Comparison of ENCODE assay signal across 11 cellular contexts in genomic region chr4:3530051-3530450, GRCh38. TPM values are rescaled to one million over a fixed set of nuclear protein-coding genes. Genes with fewer than 3 reads are reported as not detected.
DNase-seq lines count a peak whose midpoint lies in the region; ATAC-seq, FAIRE-seq and TF ChIP-seq lines count a peak whose summit lies in the region.
"Had no signal": no experiment of that assay in that cellular context is flagged by ENCODE, and none has a peak within 500 bp of the region (broad histone marks: within the 10 kb centered on the region; RNA-seq: fewer than 3 reads in every experiment).

No MANE protein-coding gene starts in this region.

- POLR2A ChIA-PET in activated CD8-positive, alpha-beta T cell treated with anti-CD3 and anti-CD28 coated beads, Interleukin-2, amount 10 ng/mL, durations not matched to agents 7 days and 5 days (lab: Charles Lee), result no interaction called here

- FAIRE-seq in keratinocyte (lab: Jason Lieb, UNC) (no peak), RCC 7860 (lab: Jason Lieb, UNC) (no peak)

- no peak for TF ChIP-seq EP300 in transverse colon (IDR thresholded peaks at IDR 0.05; ENCODE audit: low read depth)

- H3K36me3 ChIP-seq in keratinocyte (ENCODE audit: control insufficient read depth in 2 of 2, extremely low read depth in 1 of 2, insufficient read depth in 2 of 2, low read length in 2 of 2), result peaks cover 13 to 16% of the 10 kb centered on the region in 2 experiments
- H3K36me3 ChIP-seq in skeletal muscle satellite cell (ENCODE audit: insufficient read depth, low read length), result peaks cover under 1% of the 10 kb centered on the region
- H3K36me3 ChIP-seq in transverse colon, result no peaks in the 10 kb centered on the region

- H3K4me1 Mint-ChIP-seq in activated T-cell treated with anti-CD3 and anti-CD28 coated beads, Interleukin-2, amount 50 U/mL, for 4 hours (ENCODE audit: low read depth), result peaks cover 34% of the 10 kb centered on the region
- H3K4me1 Mint-ChIP-seq in activated CD8-positive, alpha-beta T cell treated with anti-CD3 and anti-CD28 coated beads, Interleukin-2, amount 10 ng/mL, durations not matched to agents 7 days and 5 days (ENCODE audit: low read depth), result peaks cover 37% of the 10 kb centered on the region

- H4K20me1 ChIP-seq in keratinocyte (ENCODE audit: control insufficient read depth, extremely low read depth, insufficient read depth, low read length), result peaks cover 15% of the 10 kb centered on the region

- no peak overlapping the region for H2AFZ ChIP-seq in keratinocyte (ENCODE audit: control insufficient read depth, low read length)

- H3K4me2 ChIP-seq in keratinocyte (ENCODE audit: control insufficient read depth, extremely low read depth, insufficient read depth, low read depth, low read length) (peak overlapping the region; percentile 83), skeletal muscle satellite cell (ENCODE audit: low read length) (peak overlapping the region; percentile 99)

- no peak for DNase-seq in activated T-cell treated with anti-CD3 and anti-CD28 coated beads, Interleukin-2, amount 50 U/mL, for 4 hours
- DNase-seq in activated T-cell treated with anti-CD3 and anti-CD28 coated beads, Interleukin-2, amount 50 U/mL, for 1 hour, result no peak
- no peak for DNase-seq in activated CD8-positive, alpha-beta T cell treated with anti-CD3 and anti-CD28 coated beads, Interleukin-2, amount 10 ng/mL, durations not matched to agents 7 days and 5 days
- no peak for DNase-seq in keratinocyte (ENCODE audit: low read depth, low spot score)
- no peak for DNase-seq in transverse colon
- no peak for DNase-seq in NCI-H345 treated with DMSO at 0.1 percent for 48 hours (lab: John Stamatoyannopoulos, UW; ENCODE audit: unreplicated experiment)
- no peak for DNase-seq in RCC 7860 (ENCODE audit: low spot score)
- DNase-seq: effector memory CD4-positive, alpha-beta T cell; HCEC 1CT had no signal

- intact Hi-C loops in transverse colon (cut with DNase I; ENCODE audit: low total_unique reads), result no loop called here

- no peak overlapping the region for H3K27ac Mint-ChIP-seq in activated CD8-positive, alpha-beta T cell treated with anti-CD3 and anti-CD28 coated beads, Interleukin-2, amount 10 ng/mL, durations not matched to agents 7 days and 5 days

- WGBS in transverse colon (ENCODE audit: low coverage in 1 of 2), 2 donors, result 95% methylated on average over 16 of the region's 16 CpGs; no CpG with 5 or more reads in 1 of the 2 donors

- CTCF ChIA-PET in activated CD8-positive, alpha-beta T cell treated with anti-CD3 and anti-CD28 coated beads, Interleukin-2, amount 10 ng/mL, durations not matched to agents 7 days and 5 days (lab: Charles Lee), result no interaction called here

- H3K27me3 Mint-ChIP-seq in activated T-cell treated with anti-CD3 and anti-CD28 coated beads, Interleukin-2, amount 50 U/mL, for 4 hours (ENCODE audit: low read depth), result peaks cover under 1% of the 10 kb centered on the region
- peaks cover 2% of the 10 kb centered on the region for H3K27me3 Mint-ChIP-seq in activated CD8-positive, alpha-beta T cell treated with anti-CD3 and anti-CD28 coated beads, Interleukin-2, amount 10 ng/mL, durations not matched to agents 7 days and 5 days (ENCODE audit: low read depth)

- in situ Hi-C loops in transverse colon (cut with MboI; ENCODE audit: low pct_ligation_motif_present in 1 of 4, low pct_unique_long_range_greater_than_20kb in 1 of 4, low sequenced_read_pairs in 3 of 4), result no loop called here

- no peaks in the 10 kb centered on the region for H3K9me1 ChIP-seq in keratinocyte (ENCODE audit: control insufficient read depth, extremely low read depth, insufficient read depth, low read length)

- H3K27ac ChIP-seq in keratinocyte (ENCODE audit: control insufficient read depth, insufficient read depth, low read length), result no peak overlapping the region
- no peak overlapping the region for H3K27ac ChIP-seq in transverse colon

- H3K79me2 ChIP-seq in keratinocyte (ENCODE audit: control insufficient read depth, insufficient read depth, low read length), result peaks cover 50% of the 10 kb centered on the region

- ATAC-seq in activated T-cell treated with anti-CD3 and anti-CD28 coated beads, Interleukin-2, amount 50 U/mL, for 4 hours, result no peak
- no peak for ATAC-seq in activated CD8-positive, alpha-beta T cell treated with anti-CD3 and anti-CD28 coated beads, Interleukin-2, amount 10 ng/mL, durations not matched to agents 7 days and 5 days

- no peak overlapping the region for H3K9ac ChIP-seq in keratinocyte (ENCODE audit: control insufficient read depth, extremely low read depth, insufficient read depth, low read length)
- H3K9ac ChIP-seq in skeletal muscle satellite cell (ENCODE audit: low read depth, low read length), result no peak overlapping the region

- H3K27me3 ChIP-seq in keratinocyte (ENCODE audit: control insufficient read depth, extremely low read depth, insufficient read depth, low read length), result no peaks in the 10 kb centered on the region
- H3K27me3 ChIP-seq in skeletal muscle satellite cell (ENCODE audit: control insufficient read depth, insufficient read depth, low read length), result no peaks in the 10 kb centered on the region
- H3K27me3 ChIP-seq in transverse colon, result no peaks in the 10 kb centered on the region

- H3K9me3 ChIP-seq in keratinocyte (ENCODE audit: control insufficient read depth, low read depth, low read length) (no peaks in the 10 kb centered on the region), skeletal muscle satellite cell (replicated peaks; ENCODE audit: low read length) (no peaks in the 10 kb centered on the region), transverse colon (no peaks in the 10 kb centered on the region)

- no peaks in the 10 kb centered on the region for H3K9me3 Mint-ChIP-seq in activated T-cell treated with anti-CD3 and anti-CD28 coated beads, Interleukin-2, amount 50 U/mL, for 4 hours
- H3K9me3 Mint-ChIP-seq in activated CD8-positive, alpha-beta T cell treated with anti-CD3 and anti-CD28 coated beads, Interleukin-2, amount 10 ng/mL, durations not matched to agents 7 days and 5 days (ENCODE audit: insufficient read depth), result no peaks in the 10 kb centered on the region

- no peaks in the 10 kb centered on the region for H3K36me3 Mint-ChIP-seq in activated T-cell treated with anti-CD3 and anti-CD28 coated beads, Interleukin-2, amount 50 U/mL, for 4 hours (ENCODE audit: insufficient read depth)
- H3K36me3 Mint-ChIP-seq in activated CD8-positive, alpha-beta T cell treated with anti-CD3 and anti-CD28 coated beads, Interleukin-2, amount 10 ng/mL, durations not matched to agents 7 days and 5 days (ENCODE audit: low read depth), result peaks cover 11% of the 10 kb centered on the region

- H3K4me3 ChIP-seq in keratinocyte (ENCODE audit: control insufficient read depth in 2 of 3, extremely low read depth in 1 of 3, insufficient read depth in 2 of 3, low read depth in 1 of 3, low read length in 3 of 3), result no peak overlapping the region
- no peak overlapping the region for H3K4me3 ChIP-seq in skeletal muscle satellite cell (ENCODE audit: low read length)
- no peak overlapping the region for H3K4me3 ChIP-seq in transverse colon
- H3K4me3 ChIP-seq: smooth muscle cell had no signal

- H3K4me3 Mint-ChIP-seq in activated T-cell treated with anti-CD3 and anti-CD28 coated beads, Interleukin-2, amount 50 U/mL, for 4 hours, result peak overlapping the region; percentile 99
- peak overlapping the region; percentile 100 for H3K4me3 Mint-ChIP-seq in activated CD8-positive, alpha-beta T cell treated with anti-CD3 and anti-CD28 coated beads, Interleukin-2, amount 10 ng/mL, durations not matched to agents 7 days and 5 days

- dilution Hi-C loops in keratinocyte (cut with MboI; ENCODE audit: extremely low pct_ligation_motif_present, low sequenced_read_pairs), result no loop called here

- TF ChIP-seq POLR2A in transverse colon (IDR thresholded peaks at IDR 0.05), result no peak

- H3K4me1 ChIP-seq in keratinocyte (ENCODE audit: control insufficient read depth, extremely low read depth, insufficient read depth, low read length), result peaks cover 9% of the 10 kb centered on the region
- peaks cover 22% of the 10 kb centered on the region for H3K4me1 ChIP-seq in skeletal muscle satellite cell (ENCODE audit: control insufficient read depth, insufficient read depth, low read length)
- peaks cover 9 to 28% (median 23%) of the 10 kb centered on the region in 4 donors for H3K4me1 ChIP-seq in transverse colon

- no peak for TF ChIP-seq CTCF in keratinocyte (optimal IDR thresholded peaks at IDR 0.05 in 1 of 3, IDR thresholded peaks at IDR 0.05 in 1 of 3, conservative IDR thresholded peaks at IDR 0.05 in 1 of 3; ENCODE audit: extremely low read depth in 1 of 3, insufficient read depth in 2 of 3, low read length in 3 of 3)
- TF ChIP-seq CTCF in transverse colon (IDR thresholded peaks at IDR 0.05), result no peak

RNA-seq across cellular contexts. Expression of gene LRPAP1, which starts 2.2 kb away (rescaled TPM):
- total RNA-seq in activated T-cell treated with anti-CD3 and anti-CD28 coated beads, Interleukin-2, amount 50 U/mL, for 4 hours, result 100 to 1,000 TPM; 111 to 145 (median 118) TPM
- 10 to 100 TPM; 66.4 to 72.5 TPM for total RNA-seq in activated CD8-positive, alpha-beta T cell treated with anti-CD3 and anti-CD28 coated beads, Interleukin-2, amount 10 ng/mL, durations not matched to agents 7 days and 5 days
- 117 to 175 TPM (median 121 TPM) in 3 replicates for polyA plus RNA-seq in keratinocyte
- polyA plus RNA-seq in keratinocyte (2011; ENCODE audit: low read depth), result 376 TPM
- 67.6 and 108 TPM in 2 replicates for polyA plus RNA-seq in keratinocyte (2011; cell fraction: cytosol; rRNA removed)
- polyA plus RNA-seq in keratinocyte (2011; cell fraction: nucleus; rRNA removed), result 217 and 255 TPM in 2 replicates
- 120 and 187 TPM in 2 replicates for polyA plus RNA-seq in keratinocyte (2012; ENCODE audit: low replicate concordance)
- polyA minus RNA-seq in keratinocyte, result 34.3 to 63.2 TPM (median 52.8 TPM) in 3 replicates
- polyA minus RNA-seq in keratinocyte (2011; cell fraction: cytosol; rRNA and poly(A)+ RNA removed), result 123 TPM
- polyA minus RNA-seq in keratinocyte (2011; cell fraction: nucleus; rRNA and poly(A)+ RNA removed), result 112 and 167 TPM in 2 replicates
- 38.2 and 47.9 TPM in 2 replicates for total RNA-seq in skeletal muscle satellite cell (2012; rRNA removed)
- total RNA-seq in transverse colon, result 100 to 1,000 TPM in 3 of 4 donors, 10 to 100 TPM in 1; 98.6 to 140 (median 115) TPM
